ENCODE assay signal across 1 cellular context in the genomic region with DNA sequence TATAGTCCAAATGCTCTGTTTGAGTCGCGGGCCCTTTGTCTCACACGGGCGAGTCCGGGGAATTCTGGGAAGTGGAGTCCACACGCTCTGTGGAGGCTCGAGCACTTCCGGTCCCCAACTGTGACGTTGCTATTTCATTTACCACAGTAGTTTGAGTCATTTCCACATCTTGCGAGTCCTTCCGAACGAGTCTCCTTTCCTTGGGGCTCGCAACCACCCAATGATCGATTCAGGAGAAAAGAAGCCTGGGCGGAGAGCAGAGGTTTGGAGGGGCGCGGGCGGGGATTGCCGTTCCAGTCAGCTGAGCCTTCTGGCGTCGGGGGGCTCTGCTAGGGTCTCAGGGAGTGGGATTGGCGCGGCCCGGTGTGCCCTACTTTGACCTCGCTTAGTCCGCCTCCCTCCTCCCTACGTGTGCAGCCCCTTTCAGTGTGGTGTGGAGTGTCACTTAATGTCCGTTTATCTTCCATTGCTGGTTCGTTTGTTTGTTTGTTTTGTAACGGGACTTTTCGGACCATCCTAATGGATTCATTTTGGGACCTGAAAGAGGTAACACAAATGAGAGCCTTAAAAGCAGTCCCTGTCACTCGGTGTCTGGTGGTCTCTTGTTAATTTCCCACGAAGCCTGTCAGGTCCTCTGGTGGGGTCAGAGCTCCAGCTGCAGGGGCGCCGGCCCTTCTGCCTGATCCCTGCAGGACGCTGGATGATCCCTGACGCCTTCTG.
TF ChIP-seq lines count a peak whose summit lies in the region.

A gene (plus strand): TSS at position 163 of the 720 bp plus-strand sequence. CDS start 58 bp downstream, at position 221.

TF ChIP-seq in HepG2, 621 proteins besides CTCF, POLR2A, EP300 and RAD21 (continued from another document and continues in another):
- TF ChIP-seq, protein P1, sequence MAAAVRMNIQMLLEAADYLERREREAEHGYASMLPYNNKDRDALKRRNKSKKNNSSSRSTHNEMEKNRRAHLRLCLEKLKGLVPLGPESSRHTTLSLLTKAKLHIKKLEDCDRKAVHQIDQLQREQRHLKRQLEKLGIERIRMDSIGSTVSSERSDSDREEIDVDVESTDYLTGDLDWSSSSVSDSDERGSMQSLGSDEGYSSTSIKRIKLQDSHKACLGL (CRISPR knock-in tag; IDR thresholded peaks at IDR 0.05): no peak
- TF ChIP-seq, protein P2, sequence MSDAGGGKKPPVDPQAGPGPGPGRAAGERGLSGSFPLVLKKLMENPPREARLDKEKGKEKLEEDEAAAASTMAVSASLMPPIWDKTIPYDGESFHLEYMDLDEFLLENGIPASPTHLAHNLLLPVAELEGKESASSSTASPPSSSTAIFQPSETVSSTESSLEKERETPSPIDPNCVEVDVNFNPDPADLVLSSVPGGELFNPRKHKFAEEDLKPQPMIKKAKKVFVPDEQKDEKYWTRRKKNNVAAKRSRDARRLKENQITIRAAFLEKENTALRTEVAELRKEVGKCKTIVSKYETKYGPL (CRISPR knock-in tag; IDR thresholded peaks at IDR 0.05): no peak
- TF ChIP-seq ZNF841 (CRISPR knock-in tag; IDR thresholded peaks at IDR 0.05; ENCODE audit: borderline replicate concordance): no peak
- no peak for TF ChIP-seq ZNF543 (CRISPR knock-in tag; IDR thresholded peaks at IDR 0.05)
- peak; percentile 27; the same call in 1 of the 2 replicates for TF ChIP-seq ZNF34 (CRISPR knock-in tag; IDR thresholded peaks at IDR 0.05; ENCODE audit: borderline replicate concordance)
- TF ChIP-seq PCBP2 (optimal IDR thresholded peaks at IDR 0.05; ENCODE audit: low read depth, low read length, poor library complexity, severe bottlenecking): no peak
- TF ChIP-seq, protein P3, sequence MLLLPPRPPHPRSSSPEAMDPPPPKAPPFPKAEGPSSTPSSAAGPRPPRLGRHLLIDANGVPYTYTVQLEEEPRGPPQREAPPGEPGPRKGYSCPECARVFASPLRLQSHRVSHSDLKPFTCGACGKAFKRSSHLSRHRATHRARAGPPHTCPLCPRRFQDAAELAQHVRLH (CRISPR knock-in tag; IDR thresholded peaks at IDR 0.05; ENCODE audit: borderline replicate concordance, low read depth): peak; percentile 26; the same call in 1 of the 2 replicates
- TF ChIP-seq MIER3 (CRISPR knock-in tag; IDR thresholded peaks at IDR 0.05; ENCODE audit: borderline replicate concordance): peak; percentile 79
- no peak for TF ChIP-seq ZIK1 (CRISPR knock-in tag; IDR thresholded peaks at IDR 0.05; ENCODE audit: borderline replicate concordance, low read depth)
- TF ChIP-seq FLYWCH1 (CRISPR knock-in tag; IDR thresholded peaks at IDR 0.05): no peak
- TF ChIP-seq KLF9 (CRISPR knock-in tag; IDR thresholded peaks at IDR 0.05; ENCODE audit: low read depth): no peak
- TF ChIP-seq HNF4A (CRISPR knock-in tag; IDR thresholded peaks at IDR 0.05): peak; percentile 27; the same call in 1 of the 2 replicates
- TF ChIP-seq, protein P4, sequence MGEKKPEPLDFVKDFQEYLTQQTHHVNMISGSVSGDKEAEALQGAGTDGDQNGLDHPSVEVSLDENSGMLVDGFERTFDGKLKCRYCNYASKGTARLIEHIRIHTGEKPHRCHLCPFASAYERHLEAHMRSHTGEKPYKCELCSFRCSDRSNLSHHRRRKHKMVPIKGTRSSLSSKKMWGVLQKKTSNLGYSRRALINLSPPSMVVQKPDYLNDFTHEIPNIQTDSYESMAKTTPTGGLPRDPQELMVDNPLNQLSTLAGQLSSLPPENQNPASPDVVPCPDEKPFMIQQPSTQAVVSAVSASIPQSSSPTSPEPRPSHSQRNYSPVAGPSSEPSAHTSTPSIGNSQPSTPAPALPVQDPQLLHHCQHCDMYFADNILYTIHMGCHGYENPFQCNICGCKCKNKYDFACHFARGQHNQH (CRISPR knock-in tag; IDR thresholded peaks at IDR 0.05): peak; percentile 23; the same call in 1 of the 2 replicates
- no peak for TF ChIP-seq ZBTB8A (CRISPR knock-in tag; IDR thresholded peaks at IDR 0.05; ENCODE audit: borderline replicate concordance, low read depth)
- no peak for TF ChIP-seq SMYD3 (CRISPR knock-in tag; IDR thresholded peaks at IDR 0.05)
- TF ChIP-seq THAP11 (CRISPR knock-in tag; IDR thresholded peaks at IDR 0.05): peak; percentile 98
- no peak for TF ChIP-seq HNRNPLL (IDR thresholded peaks at IDR 0.05; ENCODE audit: low read depth, low read length, poor library complexity, severe bottlenecking)
- TF ChIP-seq NR2C2 (CRISPR knock-in tag; IDR thresholded peaks at IDR 0.05; ENCODE audit: borderline replicate concordance): peak; percentile 85
- TF ChIP-seq KAT8 (CRISPR knock-in tag; IDR thresholded peaks at IDR 0.05): peak; percentile 91
- TF ChIP-seq FOXK1 (CRISPR knock-in tag; IDR thresholded peaks at IDR 0.05; ENCODE audit: borderline replicate concordance, low read depth): 0 out of 2 replicates have a peak, but pooled peaks have one; percentile 41
- TF ChIP-seq, protein P5, sequence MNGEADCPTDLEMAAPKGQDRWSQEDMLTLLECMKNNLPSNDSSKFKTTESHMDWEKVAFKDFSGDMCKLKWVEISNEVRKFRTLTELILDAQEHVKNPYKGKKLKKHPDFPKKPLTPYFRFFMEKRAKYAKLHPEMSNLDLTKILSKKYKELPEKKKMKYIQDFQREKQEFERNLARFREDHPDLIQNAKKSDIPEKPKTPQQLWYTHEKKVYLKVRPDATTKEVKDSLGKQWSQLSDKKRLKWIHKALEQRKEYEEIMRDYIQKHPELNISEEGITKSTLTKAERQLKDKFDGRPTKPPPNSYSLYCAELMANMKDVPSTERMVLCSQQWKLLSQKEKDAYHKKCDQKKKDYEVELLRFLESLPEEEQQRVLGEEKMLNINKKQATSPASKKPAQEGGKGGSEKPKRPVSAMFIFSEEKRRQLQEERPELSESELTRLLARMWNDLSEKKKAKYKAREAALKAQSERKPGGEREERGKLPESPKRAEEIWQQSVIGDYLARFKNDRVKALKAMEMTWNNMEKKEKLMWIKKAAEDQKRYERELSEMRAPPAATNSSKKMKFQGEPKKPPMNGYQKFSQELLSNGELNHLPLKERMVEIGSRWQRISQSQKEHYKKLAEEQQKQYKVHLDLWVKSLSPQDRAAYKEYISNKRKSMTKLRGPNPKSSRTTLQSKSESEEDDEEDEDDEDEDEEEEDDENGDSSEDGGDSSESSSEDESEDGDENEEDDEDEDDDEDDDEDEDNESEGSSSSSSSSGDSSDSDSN (CRISPR knock-in tag; IDR thresholded peaks at IDR 0.05): 0 out of 2 replicates have a peak, but pooled peaks have one; percentile 13
- no peak for TF ChIP-seq REXO4 (CRISPR knock-in tag; IDR thresholded peaks at IDR 0.05; ENCODE audit: borderline replicate concordance)
- peak; percentile 84 for TF ChIP-seq GATAD1 (CRISPR knock-in tag; IDR thresholded peaks at IDR 0.05)
- no peak; the same call in 1 of the 2 replicates for TF ChIP-seq TAF1 (CRISPR knock-in tag; IDR thresholded peaks at IDR 0.05)
- no peak for TF ChIP-seq ARID2 (CRISPR knock-in tag; IDR thresholded peaks at IDR 0.05; ENCODE audit: borderline replicate concordance)
- TF ChIP-seq GABPB1 (CRISPR knock-in tag; IDR thresholded peaks at IDR 0.05): peak; percentile 92
- TF ChIP-seq KLF16 (CRISPR knock-in tag; IDR thresholded peaks at IDR 0.05): peak in 1 of 2 experiments; percentile 64; a peak in 1 of 4 replicates
- peak; percentile 95 for TF ChIP-seq ZNF143 (CRISPR knock-in tag; IDR thresholded peaks at IDR 0.05)
- peak; percentile 52; the same call in 1 of the 2 replicates for TF ChIP-seq NFKB2 (CRISPR knock-in tag; IDR thresholded peaks at IDR 0.05; ENCODE audit: borderline replicate concordance)
- TF ChIP-seq, protein P6, sequence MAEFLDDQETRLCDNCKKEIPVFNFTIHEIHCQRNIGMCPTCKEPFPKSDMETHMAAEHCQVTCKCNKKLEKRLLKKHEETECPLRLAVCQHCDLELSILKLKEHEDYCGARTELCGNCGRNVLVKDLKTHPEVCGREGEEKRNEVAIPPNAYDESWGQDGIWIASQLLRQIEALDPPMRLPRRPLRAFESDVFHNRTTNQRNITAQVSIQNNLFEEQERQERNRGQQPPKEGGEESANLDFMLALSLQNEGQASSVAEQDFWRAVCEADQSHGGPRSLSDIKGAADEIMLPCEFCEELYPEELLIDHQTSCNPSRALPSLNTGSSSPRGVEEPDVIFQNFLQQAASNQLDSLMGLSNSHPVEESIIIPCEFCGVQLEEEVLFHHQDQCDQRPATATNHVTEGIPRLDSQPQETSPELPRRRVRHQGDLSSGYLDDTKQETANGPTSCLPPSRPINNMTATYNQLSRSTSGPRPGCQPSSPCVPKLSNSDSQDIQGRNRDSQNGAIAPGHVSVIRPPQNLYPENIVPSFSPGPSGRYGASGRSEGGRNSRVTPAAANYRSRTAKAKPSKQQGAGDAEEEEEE (CRISPR knock-in tag; IDR thresholded peaks at IDR 0.05; ENCODE audit: borderline replicate concordance): no peak
- no peak for TF ChIP-seq NR3C1 (CRISPR knock-in tag; IDR thresholded peaks at IDR 0.05)
- peak; percentile 82 for TF ChIP-seq PHF20 (CRISPR knock-in tag; IDR thresholded peaks at IDR 0.05)
- TF ChIP-seq MEIS2 (CRISPR knock-in tag; IDR thresholded peaks at IDR 0.05): 0 out of 2 replicates have a peak, but pooled peaks have one; percentile 28
- no peak for TF ChIP-seq U2AF2 (IDR thresholded peaks at IDR 0.05; ENCODE audit: low read depth, low read length)
- no peak for TF ChIP-seq PPARG (CRISPR knock-in tag; conservative IDR thresholded peaks at IDR 0.05)
- peak; percentile 35 for TF ChIP-seq ASH2L (IDR thresholded peaks at IDR 0.05; ENCODE audit: insufficient read length, low read depth, low read length)
- TF ChIP-seq ZNF678 (CRISPR knock-in tag; IDR thresholded peaks at IDR 0.05): no peak
- TF ChIP-seq CREB1 (IDR thresholded peaks at IDR 0.05): peak; percentile 78
- TF ChIP-seq CREB1 (CRISPR knock-in tag; IDR thresholded peaks at IDR 0.05): peak; percentile 95
- no peak for TF ChIP-seq HOXD1 (CRISPR knock-in tag; IDR thresholded peaks at IDR 0.05)
- TF ChIP-seq ZNF569 (CRISPR knock-in tag; IDR thresholded peaks at IDR 0.05; ENCODE audit: borderline replicate concordance): no peak
- 0 out of 2 replicates have a peak, but pooled peaks have one; percentile 18 for TF ChIP-seq TARDBP (CRISPR knock-in tag; IDR thresholded peaks at IDR 0.05)
- no peak for TF ChIP-seq ARNTL (CRISPR knock-in tag; IDR thresholded peaks at IDR 0.05)
- TF ChIP-seq ZNF501 (CRISPR knock-in tag; IDR thresholded peaks at IDR 0.05): 0 out of 2 replicates have a peak, but pooled peaks have one; percentile 39
- 0 out of 2 replicates have a peak, but pooled peaks have one; percentile 31 for TF ChIP-seq SMAD3 (CRISPR knock-in tag; IDR thresholded peaks at IDR 0.05)
- 0 out of 2 replicates have a peak, but pooled peaks have one; percentile 52 for TF ChIP-seq NRL (CRISPR knock-in tag; IDR thresholded peaks at IDR 0.05; ENCODE audit: borderline replicate concordance)
- TF ChIP-seq ZNF558 (CRISPR knock-in tag; IDR thresholded peaks at IDR 0.05; ENCODE audit: borderline replicate concordance): no peak
- TF ChIP-seq RFXAP (CRISPR knock-in tag; IDR thresholded peaks at IDR 0.05; ENCODE audit: borderline replicate concordance): 0 out of 2 replicates have a peak, but pooled peaks have one; percentile 39
- TF ChIP-seq HOXA3 (CRISPR knock-in tag; IDR thresholded peaks at IDR 0.05): peak; percentile 90
- no peak for TF ChIP-seq TSC22D2 (CRISPR knock-in tag; IDR thresholded peaks at IDR 0.05; ENCODE audit: borderline replicate concordance)
- TF ChIP-seq, protein P7, sequence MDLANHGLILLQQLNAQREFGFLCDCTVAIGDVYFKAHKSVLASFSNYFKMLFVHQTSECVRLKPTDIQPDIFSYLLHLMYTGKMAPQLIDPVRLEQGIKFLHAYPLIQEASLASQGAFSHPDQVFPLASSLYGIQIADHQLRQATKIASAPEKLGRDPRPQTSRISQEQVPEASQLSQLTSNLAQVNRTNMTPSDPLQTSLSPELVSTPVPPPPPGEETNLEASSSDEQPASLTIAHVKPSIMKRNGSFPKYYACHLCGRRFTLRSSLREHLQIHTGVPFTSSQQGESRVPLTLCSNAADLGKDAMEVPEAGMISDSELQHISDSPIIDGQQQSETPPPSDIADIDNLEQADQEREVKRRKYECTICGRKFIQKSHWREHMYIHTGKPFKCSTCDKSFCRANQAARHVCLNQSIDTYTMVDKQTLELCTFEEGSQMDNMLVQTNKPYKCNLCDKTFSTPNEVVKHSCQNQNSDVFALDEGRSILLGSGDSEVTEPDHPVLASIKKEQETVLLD (CRISPR knock-in tag; IDR thresholded peaks at IDR 0.05; ENCODE audit: low read depth): no peak
- TF ChIP-seq, protein P8, sequence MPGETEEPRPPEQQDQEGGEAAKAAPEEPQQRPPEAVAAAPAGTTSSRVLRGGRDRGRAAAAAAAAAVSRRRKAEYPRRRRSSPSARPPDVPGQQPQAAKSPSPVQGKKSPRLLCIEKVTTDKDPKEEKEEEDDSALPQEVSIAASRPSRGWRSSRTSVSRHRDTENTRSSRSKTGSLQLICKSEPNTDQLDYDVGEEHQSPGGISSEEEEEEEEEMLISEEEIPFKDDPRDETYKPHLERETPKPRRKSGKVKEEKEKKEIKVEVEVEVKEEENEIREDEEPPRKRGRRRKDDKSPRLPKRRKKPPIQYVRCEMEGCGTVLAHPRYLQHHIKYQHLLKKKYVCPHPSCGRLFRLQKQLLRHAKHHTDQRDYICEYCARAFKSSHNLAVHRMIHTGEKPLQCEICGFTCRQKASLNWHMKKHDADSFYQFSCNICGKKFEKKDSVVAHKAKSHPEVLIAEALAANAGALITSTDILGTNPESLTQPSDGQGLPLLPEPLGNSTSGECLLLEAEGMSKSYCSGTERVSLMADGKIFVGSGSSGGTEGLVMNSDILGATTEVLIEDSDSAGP (CRISPR knock-in tag; IDR thresholded peaks at IDR 0.05; ENCODE audit: borderline replicate concordance): peak; percentile 74; the same call in 1 of the 2 replicates
- TF ChIP-seq ZFY (CRISPR knock-in tag; IDR thresholded peaks at IDR 0.05): peak; percentile 77
- peak; percentile 27; the same call in 1 of the 2 replicates for TF ChIP-seq ETV5 (CRISPR knock-in tag; IDR thresholded peaks at IDR 0.05; ENCODE audit: borderline replicate concordance)
- TF ChIP-seq ZNF589 (CRISPR knock-in tag; conservative IDR thresholded peaks at IDR 0.05): no peak
- TF ChIP-seq ZBTB21 (CRISPR knock-in tag; IDR thresholded peaks at IDR 0.05): peak; percentile 93
- TF ChIP-seq, protein P9, sequence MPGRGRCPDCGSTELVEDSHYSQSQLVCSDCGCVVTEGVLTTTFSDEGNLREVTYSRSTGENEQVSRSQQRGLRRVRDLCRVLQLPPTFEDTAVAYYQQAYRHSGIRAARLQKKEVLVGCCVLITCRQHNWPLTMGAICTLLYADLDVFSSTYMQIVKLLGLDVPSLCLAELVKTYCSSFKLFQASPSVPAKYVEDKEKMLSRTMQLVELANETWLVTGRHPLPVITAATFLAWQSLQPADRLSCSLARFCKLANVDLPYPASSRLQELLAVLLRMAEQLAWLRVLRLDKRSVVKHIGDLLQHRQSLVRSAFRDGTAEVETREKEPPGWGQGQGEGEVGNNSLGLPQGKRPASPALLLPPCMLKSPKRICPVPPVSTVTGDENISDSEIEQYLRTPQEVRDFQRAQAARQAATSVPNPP (CRISPR knock-in tag; IDR thresholded peaks at IDR 0.05): no peak
- TF ChIP-seq SNRNP70 (IDR thresholded peaks at IDR 0.05; ENCODE audit: low read depth, low read length): no peak
- TF ChIP-seq SP5 (CRISPR knock-in tag; IDR thresholded peaks at IDR 0.05; ENCODE audit: borderline replicate concordance, low read depth): no peak
- TF ChIP-seq SRSF1 (optimal IDR thresholded peaks at IDR 0.05; ENCODE audit: low read depth, low read length): no peak
